Comparison of ENCODE assay signal across 15 cellular contexts in the genomic region with DNA sequence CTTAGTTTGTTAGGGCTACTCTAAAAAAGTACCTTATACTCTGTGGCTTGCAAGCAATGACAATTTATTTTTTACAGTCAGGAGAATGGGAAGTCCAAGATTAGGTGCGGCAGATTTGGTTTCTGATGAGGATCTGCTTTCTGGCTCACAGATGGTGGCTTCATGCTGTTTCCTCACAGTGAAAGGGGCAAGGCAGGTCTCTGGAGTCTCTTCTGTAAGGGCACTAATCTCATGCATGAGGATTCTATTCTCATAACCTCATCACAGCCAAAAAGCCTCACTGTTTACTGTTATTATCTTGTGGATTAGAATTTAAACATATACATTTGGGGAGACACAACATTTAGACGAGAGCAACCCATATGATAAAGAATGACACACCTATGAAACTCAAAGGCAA.
"Had no signal": no experiment of that assay in that cellular context is flagged by ENCODE, and none has a peak within 500 bp of the region (broad histone marks: within the 10 kb centered on the region; RNA-seq: fewer than 3 reads in every experiment).

No MANE protein-coding gene starts in this region.

- ATAC-seq: activated CD4-positive, alpha-beta T cell treated with anti-CD3 and anti-CD28 coated beads for 36 hours; activated CD8-positive, alpha-beta memory T cell treated with anti-CD3 and anti-CD28 coated beads, Interleukin-2, amount 10 ng/mL, durations not matched to agents 7 days and 5 days; effector memory CD8-positive, alpha-beta T cell; left ventricle myocardium superior; mucosa of descending colon; stimulated activated naive B cell treated with anti-CD40 and anti-IgM and Interleukin-4, amounts not matched to agents 10 μg/mL and 1 μg/mL and 100 μg/mL, for 72 hours; WTC11 had no signal

- H3K27me3 ChIP-seq: esophagus squamous epithelium, upper lobe of left lung had no signal

- DNase-seq: activated CD4-positive, alpha-beta memory T cell treated with anti-CD3 and anti-CD28 coated beads, Interleukin-2, amount 10 ng/mL, durations not matched to agents 7 days and 5 days; activated CD4-positive, alpha-beta T cell treated with anti-CD3 and anti-CD28 coated beads for 36 hours; activated CD8-positive, alpha-beta memory T cell treated with anti-CD3 and anti-CD28 coated beads, Interleukin-2, amount 10 ng/mL, durations not matched to agents 7 days and 5 days; dermis blood vessel endothelial cell; effector memory CD8-positive, alpha-beta T cell; esophagus squamous epithelium; immature natural killer cell; kidney glomerular epithelial cell; left ventricle myocardium superior; mucosa of descending colon; naive B cell; stimulated activated naive B cell treated with anti-CD40 and anti-IgM and Interleukin-4, amounts not matched to agents 10 μg/mL and 1 μg/mL and 100 μg/mL, for 72 hours; upper lobe of left lung had no signal

- H3K4me3 ChIP-seq: esophagus squamous epithelium, mucosa of descending colon, thoracic aorta, upper lobe of left lung had no signal

- H3K36me3 ChIP-seq: esophagus squamous epithelium, thoracic aorta, upper lobe of left lung had no signal

- H3K27ac ChIP-seq: esophagus squamous epithelium, thoracic aorta, upper lobe of left lung had no signal

- H3K4me1 ChIP-seq: esophagus squamous epithelium, upper lobe of left lung had no signal

- H3K9me3 ChIP-seq: esophagus squamous epithelium, mucosa of descending colon, thoracic aorta, upper lobe of left lung had no signal
